1 cellular context compared by ENCODE assay signal in the genomic region with DNA sequence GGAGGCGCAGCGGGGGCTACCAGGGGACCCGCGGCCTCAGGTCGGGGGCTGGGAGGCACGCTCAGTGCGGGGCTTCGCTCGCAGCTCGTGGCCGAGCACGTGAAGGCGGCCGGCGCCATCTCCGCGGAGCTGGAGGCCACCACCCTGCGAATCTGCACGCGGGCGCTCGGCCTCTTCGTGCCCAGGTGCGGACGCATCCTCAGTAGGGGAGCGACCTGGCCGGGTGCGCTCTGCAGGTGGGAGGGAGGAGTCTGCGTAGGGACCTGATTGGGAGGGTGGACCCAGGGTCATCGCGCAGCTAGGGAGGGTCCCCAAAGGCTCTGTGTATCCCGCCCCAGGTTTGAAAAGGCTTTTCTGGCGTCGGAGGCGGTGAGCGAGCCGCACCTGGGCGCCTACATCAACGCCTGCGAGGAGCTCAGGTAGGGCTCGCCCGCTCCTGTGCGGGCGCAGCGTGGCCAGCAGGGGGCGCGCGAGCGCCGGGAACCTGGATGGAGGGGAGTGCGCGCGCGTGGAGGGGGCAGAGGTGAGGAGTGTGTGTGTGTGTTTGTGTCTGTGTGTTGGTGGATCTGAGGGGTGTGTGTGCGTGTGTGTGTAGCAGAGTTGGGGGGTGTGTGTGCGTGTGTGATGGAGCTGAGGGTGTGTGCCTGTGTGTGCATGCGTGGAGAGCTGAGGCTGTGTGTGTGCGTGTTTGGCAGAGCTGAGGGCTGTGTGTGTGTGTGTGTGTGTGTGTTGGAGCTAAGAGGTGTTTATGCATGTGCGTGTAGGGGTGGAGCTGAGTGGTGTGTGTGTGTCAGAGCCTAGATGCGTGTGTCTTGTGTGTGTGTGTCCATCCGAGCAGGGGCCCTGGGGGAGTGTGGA.
TF ChIP-seq lines count a peak whose summit lies in the region.

No MANE protein-coding gene starts in this region.

TF ChIP-seq in K562, 482 proteins besides CTCF, POLR2A, EP300 and RAD21 (continued from another document and continues in another):
- TF ChIP-seq, protein P1, sequence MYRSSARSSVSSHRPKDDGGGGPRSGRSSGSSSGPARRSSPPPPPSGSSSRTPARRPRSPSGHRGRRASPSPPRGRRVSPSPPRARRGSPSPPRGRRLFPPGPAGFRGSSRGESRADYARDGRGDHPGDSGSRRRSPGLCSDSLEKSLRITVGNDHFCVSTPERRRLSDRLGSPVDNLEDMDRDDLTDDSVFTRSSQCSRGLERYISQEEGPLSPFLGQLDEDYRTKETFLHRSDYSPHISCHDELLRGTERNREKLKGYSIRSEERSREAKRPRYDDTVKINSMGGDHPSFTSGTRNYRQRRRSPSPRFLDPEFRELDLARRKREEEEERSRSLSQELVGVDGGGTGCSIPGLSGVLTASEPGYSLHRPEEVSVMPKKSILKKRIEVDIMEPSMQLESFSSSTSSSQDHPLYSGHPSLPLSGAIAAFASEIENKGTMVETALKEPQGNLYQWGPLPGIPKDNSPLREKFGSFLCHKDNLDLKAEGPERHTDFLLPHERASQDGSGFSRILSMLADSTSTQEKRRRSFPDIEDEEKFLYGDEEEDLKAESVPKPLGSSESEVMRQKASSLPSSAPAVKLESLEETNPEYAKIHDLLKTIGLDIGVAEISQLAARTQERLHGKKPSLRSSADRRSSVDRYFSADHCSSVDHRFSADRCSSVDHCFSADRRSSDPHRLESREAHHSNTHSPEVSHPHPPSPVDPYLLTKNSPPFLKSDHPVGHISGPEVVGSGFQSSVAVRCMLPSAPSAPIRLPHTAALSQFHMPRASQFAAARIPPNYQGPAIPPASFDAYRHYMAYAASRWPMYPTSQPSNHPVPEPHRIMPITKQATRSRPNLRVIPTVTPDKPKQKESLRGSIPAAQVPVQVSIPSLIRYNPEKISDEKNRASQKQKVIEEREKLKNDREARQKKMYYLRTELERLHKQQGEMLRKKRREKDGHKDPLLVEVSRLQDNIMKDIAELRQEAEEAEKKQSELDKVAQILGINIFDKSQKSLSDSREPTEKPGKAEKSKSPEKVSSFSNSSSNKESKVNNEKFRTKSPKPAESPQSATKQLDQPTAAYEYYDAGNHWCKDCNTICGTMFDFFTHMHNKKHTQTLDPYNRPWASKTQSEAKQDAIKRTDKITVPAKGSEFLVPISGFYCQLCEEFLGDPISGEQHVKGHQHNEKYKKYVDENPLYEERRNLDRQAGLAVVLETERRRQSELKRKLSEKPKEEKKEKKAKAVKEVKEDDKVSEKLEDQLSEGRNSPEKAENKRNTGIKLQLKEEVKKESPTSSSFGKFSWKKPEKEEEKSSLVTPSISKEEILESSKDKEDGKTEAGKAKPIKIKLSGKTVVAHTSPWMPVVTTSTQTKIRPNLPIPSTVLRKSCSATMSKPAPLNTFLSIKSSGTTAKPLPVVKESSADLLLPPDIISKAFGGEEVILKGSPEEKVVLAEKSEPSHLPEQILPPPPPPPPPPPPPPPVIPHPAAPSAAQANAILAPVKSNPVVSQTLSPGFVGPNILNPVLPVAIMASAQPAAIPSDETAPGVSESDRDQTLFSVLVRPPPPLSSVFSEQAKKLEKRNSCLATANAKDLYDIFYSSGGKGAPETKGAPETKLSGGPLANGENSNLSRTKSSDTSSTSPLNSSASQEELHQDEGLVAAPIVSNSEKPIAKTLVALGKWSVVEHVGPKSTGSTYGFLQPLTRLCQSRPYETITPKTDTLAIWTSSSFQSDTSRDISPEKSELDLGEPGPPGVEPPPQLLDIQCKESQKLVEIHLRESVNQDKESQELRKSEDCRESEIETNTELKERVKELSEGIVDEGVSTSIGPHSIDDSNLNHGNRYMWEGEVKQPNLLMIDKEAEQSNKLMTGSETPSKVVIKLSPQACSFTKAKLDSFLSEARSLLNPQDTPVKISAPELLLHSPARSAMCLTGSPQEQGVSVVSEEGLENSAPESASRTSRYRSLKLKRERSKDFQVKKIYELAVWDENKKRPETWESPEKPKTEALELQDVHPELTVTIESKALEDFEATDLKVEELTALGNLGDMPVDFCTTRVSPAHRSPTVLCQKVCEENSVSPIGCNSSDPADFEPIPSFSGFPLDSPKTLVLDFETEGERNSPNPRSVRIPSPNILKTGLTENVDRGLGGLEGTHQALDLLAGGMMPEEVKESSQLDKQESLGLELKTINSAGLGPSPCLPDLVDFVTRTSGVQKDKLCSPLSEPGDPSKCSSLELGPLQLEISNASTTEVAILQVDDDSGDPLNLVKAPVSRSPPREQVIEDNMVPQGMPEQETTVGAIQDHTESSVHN (IDR thresholded peaks at IDR 0.05; ENCODE audit: borderline replicate concordance in 1 of 2, low read depth in 1 of 2) = no peak
- no peak for TF ChIP-seq ZNF232 (CRISPR knock-in tag; IDR thresholded peaks at IDR 0.05)
- no peak for TF ChIP-seq FOXK1 (CRISPR knock-in tag; IDR thresholded peaks at IDR 0.05; ENCODE audit: borderline replicate concordance)
- TF ChIP-seq RBM22 (IDR thresholded peaks at IDR 0.05; ENCODE audit: low read depth, low read length, poor library complexity, severe bottlenecking) = no peak
- TF ChIP-seq, protein P2, sequence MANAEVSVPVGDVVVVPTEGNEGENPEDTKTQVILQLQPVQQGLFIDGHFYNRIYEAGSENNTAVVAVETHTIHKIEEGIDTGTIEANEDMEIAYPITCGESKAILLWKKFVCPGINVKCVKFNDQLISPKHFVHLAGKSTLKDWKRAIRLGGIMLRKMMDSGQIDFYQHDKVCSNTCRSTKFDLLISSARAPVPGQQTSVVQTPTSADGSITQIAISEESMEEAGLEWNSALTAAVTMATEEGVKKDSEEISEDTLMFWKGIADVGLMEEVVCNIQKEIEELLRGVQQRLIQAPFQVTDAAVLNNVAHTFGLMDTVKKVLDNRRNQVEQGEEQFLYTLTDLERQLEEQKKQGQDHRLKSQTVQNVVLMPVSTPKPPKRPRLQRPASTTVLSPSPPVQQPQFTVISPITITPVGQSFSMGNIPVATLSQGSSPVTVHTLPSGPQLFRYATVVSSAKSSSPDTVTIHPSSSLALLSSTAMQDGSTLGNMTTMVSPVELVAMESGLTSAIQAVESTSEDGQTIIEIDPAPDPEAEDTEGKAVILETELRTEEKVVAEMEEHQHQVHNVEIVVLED (CRISPR knock-in tag; IDR thresholded peaks at IDR 0.05) = no peak
- TF ChIP-seq CC2D1A (IDR thresholded peaks at IDR 0.05) = peak; percentile 90
- TF ChIP-seq ZNF57 (CRISPR knock-in tag; IDR thresholded peaks at IDR 0.05) = no peak
- no peak for TF ChIP-seq MXI1 (IDR thresholded peaks at IDR 0.05; ENCODE audit: low read depth, low read length)
- TF ChIP-seq NCOA6 (IDR thresholded peaks at IDR 0.05) = no peak
- peak; percentile 28; the same call in 1 of the 2 replicates for TF ChIP-seq ESRRA (IDR thresholded peaks at IDR 0.05; ENCODE audit: borderline replicate concordance, low read depth)
- no peak for TF ChIP-seq NR1H2 (CRISPR knock-in tag; IDR thresholded peaks at IDR 0.05)
- no peak for TF ChIP-seq ZNF586 (CRISPR knock-in tag; conservative IDR thresholded peaks at IDR 0.05)
- TF ChIP-seq SMAD1 (IDR thresholded peaks at IDR 0.05; ENCODE audit: low read depth, low read length, partially characterized antibody) = no peak
- no peak for TF ChIP-seq NFE2L1 (tag; IDR thresholded peaks at IDR 0.05; ENCODE audit: borderline replicate concordance, low read depth)
- TF ChIP-seq SUPT5H (IDR thresholded peaks at IDR 0.05) = peak; percentile 60
- TF ChIP-seq, protein P3, sequence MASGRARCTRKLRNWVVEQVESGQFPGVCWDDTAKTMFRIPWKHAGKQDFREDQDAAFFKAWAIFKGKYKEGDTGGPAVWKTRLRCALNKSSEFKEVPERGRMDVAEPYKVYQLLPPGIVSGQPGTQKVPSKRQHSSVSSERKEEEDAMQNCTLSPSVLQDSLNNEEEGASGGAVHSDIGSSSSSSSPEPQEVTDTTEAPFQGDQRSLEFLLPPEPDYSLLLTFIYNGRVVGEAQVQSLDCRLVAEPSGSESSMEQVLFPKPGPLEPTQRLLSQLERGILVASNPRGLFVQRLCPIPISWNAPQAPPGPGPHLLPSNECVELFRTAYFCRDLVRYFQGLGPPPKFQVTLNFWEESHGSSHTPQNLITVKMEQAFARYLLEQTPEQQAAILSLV (tag; IDR thresholded peaks at IDR 0.05) = no peak
- TF ChIP-seq SAFB2 (IDR thresholded peaks at IDR 0.05; ENCODE audit: borderline replicate concordance, low read depth, low read length, severe bottlenecking) = no peak
- TF ChIP-seq, protein P4, sequence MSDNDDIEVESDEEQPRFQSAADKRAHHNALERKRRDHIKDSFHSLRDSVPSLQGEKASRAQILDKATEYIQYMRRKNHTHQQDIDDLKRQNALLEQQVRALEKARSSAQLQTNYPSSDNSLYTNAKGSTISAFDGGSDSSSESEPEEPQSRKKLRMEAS (CRISPR knock-in tag; IDR thresholded peaks at IDR 0.05) = no peak
- no peak for TF ChIP-seq ADNP (tag; IDR thresholded peaks at IDR 0.05)
- TF ChIP-seq, protein P5, sequence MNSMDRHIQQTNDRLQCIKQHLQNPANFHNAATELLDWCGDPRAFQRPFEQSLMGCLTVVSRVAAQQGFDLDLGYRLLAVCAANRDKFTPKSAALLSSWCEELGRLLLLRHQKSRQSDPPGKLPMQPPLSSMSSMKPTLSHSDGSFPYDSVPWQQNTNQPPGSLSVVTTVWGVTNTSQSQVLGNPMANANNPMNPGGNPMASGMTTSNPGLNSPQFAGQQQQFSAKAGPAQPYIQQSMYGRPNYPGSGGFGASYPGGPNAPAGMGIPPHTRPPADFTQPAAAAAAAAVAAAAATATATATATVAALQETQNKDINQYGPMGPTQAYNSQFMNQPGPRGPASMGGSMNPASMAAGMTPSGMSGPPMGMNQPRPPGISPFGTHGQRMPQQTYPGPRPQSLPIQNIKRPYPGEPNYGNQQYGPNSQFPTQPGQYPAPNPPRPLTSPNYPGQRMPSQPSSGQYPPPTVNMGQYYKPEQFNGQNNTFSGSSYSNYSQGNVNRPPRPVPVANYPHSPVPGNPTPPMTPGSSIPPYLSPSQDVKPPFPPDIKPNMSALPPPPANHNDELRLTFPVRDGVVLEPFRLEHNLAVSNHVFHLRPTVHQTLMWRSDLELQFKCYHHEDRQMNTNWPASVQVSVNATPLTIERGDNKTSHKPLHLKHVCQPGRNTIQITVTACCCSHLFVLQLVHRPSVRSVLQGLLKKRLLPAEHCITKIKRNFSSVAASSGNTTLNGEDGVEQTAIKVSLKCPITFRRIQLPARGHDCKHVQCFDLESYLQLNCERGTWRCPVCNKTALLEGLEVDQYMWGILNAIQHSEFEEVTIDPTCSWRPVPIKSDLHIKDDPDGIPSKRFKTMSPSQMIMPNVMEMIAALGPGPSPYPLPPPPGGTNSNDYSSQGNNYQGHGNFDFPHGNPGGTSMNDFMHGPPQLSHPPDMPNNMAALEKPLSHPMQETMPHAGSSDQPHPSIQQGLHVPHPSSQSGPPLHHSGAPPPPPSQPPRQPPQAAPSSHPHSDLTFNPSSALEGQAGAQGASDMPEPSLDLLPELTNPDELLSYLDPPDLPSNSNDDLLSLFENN (IDR thresholded peaks at IDR 0.05; ENCODE audit: low read depth in 2 of 2, low read length in 2 of 2) = no peak
- TF ChIP-seq, protein P6, sequence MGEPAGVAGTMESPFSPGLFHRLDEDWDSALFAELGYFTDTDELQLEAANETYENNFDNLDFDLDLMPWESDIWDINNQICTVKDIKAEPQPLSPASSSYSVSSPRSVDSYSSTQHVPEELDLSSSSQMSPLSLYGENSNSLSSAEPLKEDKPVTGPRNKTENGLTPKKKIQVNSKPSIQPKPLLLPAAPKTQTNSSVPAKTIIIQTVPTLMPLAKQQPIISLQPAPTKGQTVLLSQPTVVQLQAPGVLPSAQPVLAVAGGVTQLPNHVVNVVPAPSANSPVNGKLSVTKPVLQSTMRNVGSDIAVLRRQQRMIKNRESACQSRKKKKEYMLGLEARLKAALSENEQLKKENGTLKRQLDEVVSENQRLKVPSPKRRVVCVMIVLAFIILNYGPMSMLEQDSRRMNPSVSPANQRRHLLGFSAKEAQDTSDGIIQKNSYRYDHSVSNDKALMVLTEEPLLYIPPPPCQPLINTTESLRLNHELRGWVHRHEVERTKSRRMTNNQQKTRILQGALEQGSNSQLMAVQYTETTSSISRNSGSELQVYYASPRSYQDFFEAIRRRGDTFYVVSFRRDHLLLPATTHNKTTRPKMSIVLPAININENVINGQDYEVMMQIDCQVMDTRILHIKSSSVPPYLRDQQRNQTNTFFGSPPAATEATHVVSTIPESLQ (CRISPR knock-in tag; IDR thresholded peaks at IDR 0.05) = no peak
- TF ChIP-seq, protein P7, sequence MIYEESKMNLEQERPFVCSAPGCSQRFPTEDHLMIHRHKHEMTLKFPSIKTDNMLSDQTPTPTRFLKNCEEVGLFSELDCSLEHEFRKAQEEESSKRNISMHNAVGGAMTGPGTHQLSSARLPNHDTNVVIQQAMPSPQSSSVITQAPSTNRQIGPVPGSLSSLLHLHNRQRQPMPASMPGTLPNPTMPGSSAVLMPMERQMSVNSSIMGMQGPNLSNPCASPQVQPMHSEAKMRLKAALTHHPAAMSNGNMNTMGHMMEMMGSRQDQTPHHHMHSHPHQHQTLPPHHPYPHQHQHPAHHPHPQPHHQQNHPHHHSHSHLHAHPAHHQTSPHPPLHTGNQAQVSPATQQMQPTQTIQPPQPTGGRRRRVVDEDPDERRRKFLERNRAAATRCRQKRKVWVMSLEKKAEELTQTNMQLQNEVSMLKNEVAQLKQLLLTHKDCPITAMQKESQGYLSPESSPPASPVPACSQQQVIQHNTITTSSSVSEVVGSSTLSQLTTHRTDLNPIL (CRISPR knock-in tag; IDR thresholded peaks at IDR 0.05) = no peak
- TF ChIP-seq MTF1 (CRISPR knock-in tag; IDR thresholded peaks at IDR 0.05; ENCODE audit: borderline replicate concordance) = no peak
- no peak for TF ChIP-seq SNRNP70 (optimal IDR thresholded peaks at IDR 0.05; ENCODE audit: low read depth, low read length)
- no peak for TF ChIP-seq ZZZ3 (IDR thresholded peaks at IDR 0.05)
- TF ChIP-seq, protein P8, sequence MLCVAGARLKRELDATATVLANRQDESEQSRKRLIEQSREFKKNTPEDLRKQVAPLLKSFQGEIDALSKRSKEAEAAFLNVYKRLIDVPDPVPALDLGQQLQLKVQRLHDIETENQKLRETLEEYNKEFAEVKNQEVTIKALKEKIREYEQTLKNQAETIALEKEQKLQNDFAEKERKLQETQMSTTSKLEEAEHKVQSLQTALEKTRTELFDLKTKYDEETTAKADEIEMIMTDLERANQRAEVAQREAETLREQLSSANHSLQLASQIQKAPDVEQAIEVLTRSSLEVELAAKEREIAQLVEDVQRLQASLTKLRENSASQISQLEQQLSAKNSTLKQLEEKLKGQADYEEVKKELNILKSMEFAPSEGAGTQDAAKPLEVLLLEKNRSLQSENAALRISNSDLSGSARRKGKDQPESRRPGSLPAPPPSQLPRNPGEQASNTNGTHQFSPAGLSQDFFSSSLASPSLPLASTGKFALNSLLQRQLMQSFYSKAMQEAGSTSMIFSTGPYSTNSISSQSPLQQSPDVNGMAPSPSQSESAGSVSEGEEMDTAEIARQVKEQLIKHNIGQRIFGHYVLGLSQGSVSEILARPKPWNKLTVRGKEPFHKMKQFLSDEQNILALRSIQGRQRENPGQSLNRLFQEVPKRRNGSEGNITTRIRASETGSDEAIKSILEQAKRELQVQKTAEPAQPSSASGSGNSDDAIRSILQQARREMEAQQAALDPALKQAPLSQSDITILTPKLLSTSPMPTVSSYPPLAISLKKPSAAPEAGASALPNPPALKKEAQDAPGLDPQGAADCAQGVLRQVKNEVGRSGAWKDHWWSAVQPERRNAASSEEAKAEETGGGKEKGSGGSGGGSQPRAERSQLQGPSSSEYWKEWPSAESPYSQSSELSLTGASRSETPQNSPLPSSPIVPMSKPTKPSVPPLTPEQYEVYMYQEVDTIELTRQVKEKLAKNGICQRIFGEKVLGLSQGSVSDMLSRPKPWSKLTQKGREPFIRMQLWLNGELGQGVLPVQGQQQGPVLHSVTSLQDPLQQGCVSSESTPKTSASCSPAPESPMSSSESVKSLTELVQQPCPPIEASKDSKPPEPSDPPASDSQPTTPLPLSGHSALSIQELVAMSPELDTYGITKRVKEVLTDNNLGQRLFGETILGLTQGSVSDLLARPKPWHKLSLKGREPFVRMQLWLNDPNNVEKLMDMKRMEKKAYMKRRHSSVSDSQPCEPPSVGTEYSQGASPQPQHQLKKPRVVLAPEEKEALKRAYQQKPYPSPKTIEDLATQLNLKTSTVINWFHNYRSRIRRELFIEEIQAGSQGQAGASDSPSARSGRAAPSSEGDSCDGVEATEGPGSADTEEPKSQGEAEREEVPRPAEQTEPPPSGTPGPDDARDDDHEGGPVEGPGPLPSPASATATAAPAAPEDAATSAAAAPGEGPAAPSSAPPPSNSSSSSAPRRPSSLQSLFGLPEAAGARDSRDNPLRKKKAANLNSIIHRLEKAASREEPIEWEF (CRISPR knock-in tag; IDR thresholded peaks at IDR 0.05) = no peak
- TF ChIP-seq ZNF717 (CRISPR knock-in tag; IDR thresholded peaks at IDR 0.05) = no peak
- TF ChIP-seq KLF16 (IDR thresholded peaks at IDR 0.05) = no peak
